Comparison of ENCODE assay signal across 7 cellular contexts in genomic region chr3:46663611-46664135, GRCh38. TPM values are rescaled to one million over a fixed set of nuclear protein-coding genes. Genes with fewer than 3 reads are reported as not detected.
DNase-seq lines count a peak whose midpoint lies in the region; FAIRE-seq and TF ChIP-seq lines count a peak whose summit lies in the region.

No MANE protein-coding gene starts in this region.

- peak; percentile 72 for TF ChIP-seq CTCF in endodermal cell (conservative IDR thresholded peaks at IDR 0.05)

- no peaks in the 10 kb centered on the region for H3K36me3 Mint-ChIP-seq in endodermal cell (ENCODE audit: low read depth)

- no peaks in the 10 kb centered on the region for H3K9me3 Mint-ChIP-seq in endodermal cell

- no peak for TF ChIP-seq POLR2A in H54 (IDR thresholded peaks at IDR 0.05; ENCODE audit: low read depth, low read length)

- no peak overlapping the region for H3K4me3 ChIP-seq in endodermal cell (ENCODE audit: low read length)

- no peak overlapping the region for H3K27ac ChIP-seq in endodermal cell (ENCODE audit: low read depth, low read length)
- no peak overlapping the region for H3K27ac ChIP-seq in caudate nucleus (ENCODE audit: low read depth, low read length)

- no peaks in the 10 kb centered on the region for H3K36me3 ChIP-seq in endodermal cell (ENCODE audit: control insufficient read depth, insufficient read depth, low read length)

- peak; percentile 6 for DNase-seq in H54 (ENCODE audit: insufficient read length, low spot score)
- peak; percentile 81 for DNase-seq in NCI-H345 (lab: John Stamatoyannopoulos, UW)
- DNase-seq in endodermal cell: peak; percentile 77
- DNase-seq in pulmonary artery endothelial cell (ENCODE audit: low read depth, low spot score): peak; percentile 17
- no peak for DNase-seq in caudate nucleus (lab: John Stamatoyannopoulos, UW)
- no peak for DNase-seq in effector CD8-positive, alpha-beta T cell (lab: John Stamatoyannopoulos, UW)
- DNase-seq in stimulated activated CD4-positive, alpha-beta T cell treated with anti-CD3 and anti-CD28 coated beads, Interleukin-4, amount 100 ng/mL, for 24 hours: no peak

- no peak overlapping the region for H3K4me3 Mint-ChIP-seq in endodermal cell

- H3K27me3 ChIP-seq in endodermal cell (ENCODE audit: control insufficient read depth, insufficient read depth, low read length, poor library complexity, severe bottlenecking): no peaks in the 10 kb centered on the region

- whole genome bisulfite sequencing in endodermal cell (ENCODE audit: insufficient coverage in 1 of 2, insufficient read length in 1 of 2), 2 experiments: 77 to 86% methylated on average over 4 to 8 of the region's 8 CpGs

- H3K9me3 ChIP-seq in endodermal cell (ENCODE audit: control insufficient read depth, low read length): no peaks in the 10 kb centered on the region

- no peak overlapping the region for H3K27ac Mint-ChIP-seq in endodermal cell

- peaks cover 9% of the 10 kb centered on the region for H3K4me1 ChIP-seq in endodermal cell (ENCODE audit: control insufficient read depth, insufficient read depth, low read length)

- FAIRE-seq in H54 (lab: Jason Lieb, UNC): no peak

- H3K9ac ChIP-seq in endodermal cell (ENCODE audit: extremely low read depth, low read length, poor library complexity, severe bottlenecking): no peak overlapping the region

- peaks cover 39% of the 10 kb centered on the region for H3K4me1 Mint-ChIP-seq in endodermal cell

- H3K27me3 Mint-ChIP-seq in endodermal cell (ENCODE audit: insufficient read depth): peaks cover 2% of the 10 kb centered on the region

RNA-seq across cellular contexts. Expression of gene ALS2CL, which starts 29.8 kb away (rescaled TPM):
- 10 to 100 TPM in 1 of 2 donors, 1 to 10 TPM in 1; 8.9 to 20.8 TPM for total RNA-seq in endodermal cell
- polyA plus RNA-seq in endodermal cell (2013, experiment 1 of 2): 2.4 TPM
- polyA plus RNA-seq in endodermal cell (2013, experiment 2 of 2): 1.6 TPM
- 5.7 and 6.2 TPM in 2 replicates for total RNA-seq in pulmonary artery endothelial cell

RNA-seq across cellular contexts. Expression of gene TMIE, which starts 37.5 kb away (rescaled TPM):
- total RNA-seq in endodermal cell: 1 to 10 TPM; 1.0 to 1.1 TPM
- polyA plus RNA-seq in endodermal cell (2013, experiment 1 of 2): 0.21 TPM
- 0.21 TPM for polyA plus RNA-seq in endodermal cell (2013, experiment 2 of 2)
- total RNA-seq in pulmonary artery endothelial cell: 0.18 and 0.46 TPM in 2 replicates

RNA-seq across cellular contexts. Expression of gene FAM240A, which starts 51.3 kb away (rescaled TPM):
- total RNA-seq in endodermal cell: not detected
- polyA plus RNA-seq in endodermal cell (2013, experiment 1 of 2): not detected
- not detected for polyA plus RNA-seq in endodermal cell (2013, experiment 2 of 2)
- total RNA-seq in pulmonary artery endothelial cell: not detected in 2 replicates

RNA-seq across cellular contexts. Expression of gene PRSS50, which starts 54.0 kb away (rescaled TPM):
- total RNA-seq in endodermal cell (1 to 10 TPM; 1.2 to 4.4 TPM), pulmonary artery endothelial cell (not detected in 2 replicates)
- polyA plus RNA-seq in endodermal cell (2013, experiment 1 of 2): 0.43 TPM
- polyA plus RNA-seq in endodermal cell (2013, experiment 2 of 2): 0.62 TPM

Comparison
In these comparisons a context has a peak if more than half of its experiments do, and no peak if none do; other contexts are left out.
1. DNase-seq: peak in H54 (single experiment), NCI-H345 (single experiment), endodermal cell (single experiment) and pulmonary artery endothelial cell (single experiment); none in caudate nucleus (0 of 61), effector CD8-positive, alpha-beta T cell (single experiment) and stimulated activated CD4-positive, alpha-beta T cell treated with anti-CD3 and anti-CD28 coated beads, Interleukin-4, amount 100 ng/mL, for 24 hours (single experiment).